In the genomic region with DNA sequence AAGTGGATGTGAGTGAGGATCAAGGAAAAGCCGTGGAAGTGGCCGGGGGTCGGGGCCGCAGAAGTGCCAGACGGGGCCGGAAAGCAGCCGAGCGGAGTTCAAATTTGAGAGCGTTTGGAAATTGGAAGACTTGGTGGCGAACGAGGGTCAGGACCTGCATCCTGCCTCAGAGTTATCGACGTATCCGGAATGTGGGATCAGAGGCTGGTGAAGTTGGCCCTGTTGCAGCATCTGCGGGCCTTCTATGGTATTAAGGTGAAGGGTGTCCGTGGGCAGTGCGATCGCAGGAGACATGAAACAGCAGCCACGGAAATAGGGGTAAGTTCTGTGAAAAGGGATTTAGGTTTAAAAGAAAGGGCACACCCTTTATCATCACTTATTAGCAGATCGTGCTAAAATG, we compare ENCODE assay signal across 8 cellular contexts. TPM values are rescaled to one million over a fixed set of nuclear protein-coding genes. Genes with fewer than 3 reads are reported as not detected.
DNase-seq lines count a peak whose midpoint lies in the region; ATAC-seq and TF ChIP-seq lines count a peak whose summit lies in the region.
"Not testable (repeated sequence)": the region's sequence is repeated elsewhere in the genome, so short reads cannot be mapped to it uniquely, and the experiment has no call there.

No MANE protein-coding gene starts in this region.

- TF ChIP-seq CTCF in endodermal cell (conservative IDR thresholded peaks at IDR 0.05); kidney epithelial cell (IDR thresholded peaks at IDR 0.05; ENCODE audit: insufficient read depth, low read length, poor library complexity, severe bottlenecking); osteocyte (IDR thresholded peaks at IDR 0.05); tibial nerve (IDR thresholded peaks at IDR 0.05): not testable (repeated sequence)

- not testable (repeated sequence) for TF ChIP-seq POLR2A in tibial nerve (IDR thresholded peaks at IDR 0.05)

- DNase-seq in EL = peak; percentile 23
- peak in 1 of 2 experiments; percentile 17 for DNase-seq in SJCRH30
- peak; percentile 34 for DNase-seq in activated naive CD4-positive, alpha-beta T cell treated with anti-CD3 and anti-CD28 coated beads, Interleukin-2, amount 10 ng/mL, durations not matched to agents 7 days and 5 days
- peak; percentile 47 for DNase-seq in endodermal cell
- not testable (repeated sequence) for DNase-seq in kidney epithelial cell (ENCODE audit: low read depth); osteocyte (ENCODE audit: extremely low spot score, unreplicated experiment); tibial nerve (ENCODE audit: low spot score in 2 of 2)

- H3K4me3 Mint-ChIP-seq in activated naive CD4-positive, alpha-beta T cell treated with anti-CD3 and anti-CD28 coated beads, Interleukin-2, amount 10 ng/mL, durations not matched to agents 7 days and 5 days = peak overlapping the region; percentile 86
- peak overlapping the region; percentile 92 for H3K4me3 Mint-ChIP-seq in endodermal cell
- peak overlapping the region; percentile 99 for H3K4me3 Mint-ChIP-seq in osteocyte (ENCODE audit: unreplicated experiment)

- 0% methylated on average over 7 of the region's 20 CpGs for WGBS in endodermal cell (ENCODE audit: insufficient coverage in 1 of 2, insufficient read length in 1 of 2), 2 experiments
- WGBS in tibial nerve, 2 donors = 0% methylated on average over 10 to 17 of the region's 20 CpGs

- not testable (repeated sequence) for H3K36me3 ChIP-seq in SJCRH30; endodermal cell (ENCODE audit: control insufficient read depth, insufficient read depth, low read length); kidney epithelial cell (ENCODE audit: control insufficient read depth, insufficient read depth, low read length); tibial nerve

- peak overlapping the region; percentile 93 for H3K27ac ChIP-seq in SJCRH30
- not testable (repeated sequence) for H3K27ac ChIP-seq in endodermal cell (ENCODE audit: low read depth, low read length); tibial nerve

- CTCF ChIA-PET in activated naive CD4-positive, alpha-beta T cell treated with anti-CD3 and anti-CD28 coated beads, Interleukin-2, amount 10 ng/mL, durations not matched to agents 7 days and 5 days (lab: Charles Lee) = not testable (repeated sequence)

- peaks cover 13% of the 10 kb centered on the region for H3K36me3 Mint-ChIP-seq in activated naive CD4-positive, alpha-beta T cell treated with anti-CD3 and anti-CD28 coated beads, Interleukin-2, amount 10 ng/mL, durations not matched to agents 7 days and 5 days
- not testable (repeated sequence) for H3K36me3 Mint-ChIP-seq in endodermal cell (ENCODE audit: low read depth); osteocyte (ENCODE audit: unreplicated experiment)

- H3K9ac ChIP-seq in endodermal cell (ENCODE audit: extremely low read depth, low read length, poor library complexity, severe bottlenecking) = peak overlapping the region; percentile 56

- H3K4me3 ChIP-seq in SJCRH30 (peak overlapping the region; percentile 95), endodermal cell (ENCODE audit: low read length) (peak overlapping the region; percentile 91), kidney epithelial cell (ENCODE audit: low read depth, low read length) (peak overlapping the region; percentile 47), tibial nerve (peak overlapping the region; percentile 31 to 60 (median 50))

- peaks cover 31% of the 10 kb centered on the region for H3K4me1 Mint-ChIP-seq in activated naive CD4-positive, alpha-beta T cell treated with anti-CD3 and anti-CD28 coated beads, Interleukin-2, amount 10 ng/mL, durations not matched to agents 7 days and 5 days
- not testable (repeated sequence) for H3K4me1 Mint-ChIP-seq in endodermal cell
- H3K4me1 Mint-ChIP-seq in osteocyte (ENCODE audit: unreplicated experiment) = peaks cover 25% of the 10 kb centered on the region

- not testable (repeated sequence) for H3K27me3 ChIP-seq in SJCRH30; endodermal cell (ENCODE audit: control insufficient read depth, insufficient read depth, low read length, poor library complexity, severe bottlenecking); kidney epithelial cell (ENCODE audit: control insufficient read depth, insufficient read depth, low read length); tibial nerve

- not testable (repeated sequence) for H3K9me3 ChIP-seq in SJCRH30 (replicated peaks); endodermal cell (ENCODE audit: control insufficient read depth, low read length); tibial nerve

- TF ChIP-seq EP300 in tibial nerve (IDR thresholded peaks at IDR 0.05) = not testable (repeated sequence)

- not testable (repeated sequence) for H3K4me1 ChIP-seq in SJCRH30; endodermal cell (ENCODE audit: control insufficient read depth, insufficient read depth, low read length)
- H3K4me1 ChIP-seq in tibial nerve = peaks cover 0 to 16% (median 0%) of the 10 kb centered on the region in 4 donors

- H3K27me3 Mint-ChIP-seq in activated naive CD4-positive, alpha-beta T cell treated with anti-CD3 and anti-CD28 coated beads, Interleukin-2, amount 10 ng/mL, durations not matched to agents 7 days and 5 days; endodermal cell (ENCODE audit: insufficient read depth); osteocyte (ENCODE audit: unreplicated experiment): not testable (repeated sequence)

- ATAC-seq in HG03159 (IDR thresholded peaks at IDR 0.05; ENCODE audit: unreplicated experiment) = peak; percentile 0

- not testable (repeated sequence) for H3K9me3 Mint-ChIP-seq in activated naive CD4-positive, alpha-beta T cell treated with anti-CD3 and anti-CD28 coated beads, Interleukin-2, amount 10 ng/mL, durations not matched to agents 7 days and 5 days; endodermal cell; osteocyte (ENCODE audit: unreplicated experiment)

- H3K27ac Mint-ChIP-seq in activated naive CD4-positive, alpha-beta T cell treated with anti-CD3 and anti-CD28 coated beads, Interleukin-2, amount 10 ng/mL, durations not matched to agents 7 days and 5 days = peak overlapping the region; percentile 96
- H3K27ac Mint-ChIP-seq in endodermal cell (peak overlapping the region; percentile 94), osteocyte (ENCODE audit: unreplicated experiment) (peak overlapping the region; percentile 99)

RNA-seq across cellular contexts. Expression of gene GOLGA8H, which starts 22.8 kb away (rescaled TPM):
- total RNA-seq in SJCRH30 (2014; rRNA removed; shearing (Covaris generic)) = 1.2 and 2.1 TPM in 2 replicates
- total RNA-seq in endodermal cell (under 1 TPM; 0.31 to 0.57 TPM), kidney epithelial cell (0.34 and 1.3 TPM in 2 replicates), osteocyte (0.89 and 1.3 TPM in 2 replicates), tibial nerve (1 to 10 TPM; 1.1 to 4.2 (median 1.5) TPM)
- polyA plus RNA-seq in endodermal cell (2013, experiment 1 of 2) = 0.68 TPM
- 0.62 TPM for polyA plus RNA-seq in endodermal cell (2013, experiment 2 of 2)
